Comparison of ENCODE assay signal across 8 cellular contexts in genomic region chr17:10327640-10328039, GRCh38. TPM values are rescaled to one million over a fixed set of nuclear protein-coding genes. Genes with fewer than 3 reads are reported as not detected.
A peak's percentile ranks its signal among the peaks of the same experiment; 100 is the strongest.
DNase-seq lines count a peak whose midpoint lies in the region; TF ChIP-seq lines count a peak whose summit lies in the region.

No MANE protein-coding gene starts in this region.

- H3F3A ChIP-seq in GM23248 (ENCODE audit: insufficient read depth) = no peaks in the 10 kb centered on the region

- DNase-seq in GM23248 = peak; percentile 85
- DNase-seq in NCI-H2171 treated with DMSO at 0.1 percent for 48 hours (lab: John Stamatoyannopoulos, UW) = peak; percentile 49
- peak; percentile 52 to 74 for DNase-seq in activated CD4-positive, alpha-beta T cell treated with anti-CD3 and anti-CD28 coated beads for 24 hours (ENCODE audit: low read depth in 2 of 2)
- peak; percentile 76 for DNase-seq in choroid plexus epithelial cell (ENCODE audit: low read depth)
- DNase-seq in stimulated activated CD4-positive, alpha-beta T cell treated with anti-CD3 and anti-CD28 coated beads, TNF-alpha, amount 100 ng/mL, for 1 hour (ENCODE audit: low read depth in 3 of 3, low spot score in 1 of 3) = peak in 2 of 3 donors; percentile 11 to 55
- no peak for DNase-seq in NCI-H128 (lab: John Stamatoyannopoulos, UW; ENCODE audit: unreplicated experiment)

- H3K79me2 ChIP-seq in GM23248 (ENCODE audit: insufficient read depth) = no peaks in the 10 kb centered on the region

- no peak overlapping the region for H3K4me2 ChIP-seq in GM23248 (ENCODE audit: unreplicated experiment)

- H3K9ac ChIP-seq in GM23248 = no peak overlapping the region
- H3K9ac ChIP-seq in liver (ENCODE audit: low read depth in 1 of 2, low read length in 2 of 2) = no peak overlapping the region

- H3K4me1 ChIP-seq in GM23248 (ENCODE audit: insufficient read depth) = no peaks in the 10 kb centered on the region
- H3K4me1 ChIP-seq in liver (ENCODE audit: control insufficient read depth in 4 of 4, insufficient read depth in 4 of 4, low read length in 3 of 4) = no peaks in the 10 kb centered on the region

- H3K27ac ChIP-seq in C4-2B (no peak overlapping the region), GM23248 (no peak overlapping the region), liver (ENCODE audit: low read depth in 1 of 2, low read length in 2 of 2) (no peak overlapping the region)

- H4K20me1 ChIP-seq in GM23248 (ENCODE audit: insufficient read depth) = no peaks in the 10 kb centered on the region

- no peaks in the 10 kb centered on the region for H3K9me2 ChIP-seq in GM23248 (ENCODE audit: insufficient read depth)

- H3K27me3 ChIP-seq in GM23248 (replicated peaks; ENCODE audit: insufficient read depth) (no peaks in the 10 kb centered on the region; the same call in 1 of the 2 replicates), liver (ENCODE audit: control insufficient read depth in 4 of 4, insufficient read depth in 4 of 4, low read length in 3 of 4) (no peaks in the 10 kb centered on the region)

- H2AFZ ChIP-seq in GM23248 = no peak overlapping the region

- H3K9me3 ChIP-seq in GM23248 (ENCODE audit: low read depth) (no peaks in the 10 kb centered on the region), liver (ENCODE audit: control insufficient read depth in 4 of 4, low read length in 3 of 4) (no peaks in the 10 kb centered on the region)

- 40% methylated on average over 10 of the region's 10 CpGs for WGBS in GM23248 (ENCODE audit: low coverage in 1 of 2, low lambda C conversion rate in 2 of 2, missing lambda C conversion rate in 2 of 2), 2 experiments
- WGBS in liver = 39% methylated on average over 10 of the region's 10 CpGs

- peak; percentile 80 to 86 for TF ChIP-seq RAD21 in liver (IDR thresholded peaks at IDR 0.05)

- TF ChIP-seq CTCF in C4-2B (conservative IDR thresholded peaks at IDR 0.05) = peak; percentile 93
- TF ChIP-seq CTCF in choroid plexus epithelial cell (conservative IDR thresholded peaks at IDR 0.05; ENCODE audit: low read depth, low read length) = peak; percentile 82
- peak; percentile 92 for TF ChIP-seq CTCF in liver (IDR thresholded peaks at IDR 0.05; ENCODE audit: low read depth, low read length, missing input control)

- H3K36me3 ChIP-seq in GM23248 (ENCODE audit: low read depth) = no peaks in the 10 kb centered on the region
- H3K36me3 ChIP-seq in liver (ENCODE audit: control insufficient read depth in 4 of 4, insufficient read depth in 3 of 4, low read depth in 1 of 4, low read length in 3 of 4) = no peaks in the 10 kb centered on the region

- in situ Hi-C loops in GM23248 (cut with MboI) = loop anchor here (5.0 to 10.0 kb wide), 2 partner anchors 285 to 363 kb away; no protein-coding TSS in a partner anchor

- H3K4me3 ChIP-seq in GM23248 (no peak overlapping the region), choroid plexus epithelial cell (ENCODE audit: low read depth, low read length) (no peak overlapping the region), liver (ENCODE audit: low read depth in 1 of 3, low read length in 3 of 3) (no peak overlapping the region)

TF ChIP-seq in liver, 16 proteins besides CTCF, POLR2A, EP300 and RAD21:
- TF ChIP-seq FOXA2 (IDR thresholded peaks at IDR 0.05) (no peak), MAX (IDR thresholded peaks at IDR 0.05) (no peak), HNF4G (IDR thresholded peaks at IDR 0.05) (no peak), ZBTB33 (IDR thresholded peaks at IDR 0.05) (no peak), GABPA (IDR thresholded peaks at IDR 0.05 in 1 of 2, conservative IDR thresholded peaks at IDR 0.05 in 1 of 2) (no peak), JUND (IDR thresholded peaks at IDR 0.05) (no peak), EGR1 (IDR thresholded peaks at IDR 0.05; ENCODE audit: low read depth in 2 of 2) (no peak), RXRA (IDR thresholded peaks at IDR 0.05) (no peak), FOXA1 (IDR thresholded peaks at IDR 0.05) (no peak), NR2F2 (IDR thresholded peaks at IDR 0.05) (no peak), SP1 (IDR thresholded peaks at IDR 0.05) (no peak), HNF4A (conservative IDR thresholded peaks at IDR 0.05) (no peak), YY1 (IDR thresholded peaks at IDR 0.05) (no peak), TAF1 (conservative IDR thresholded peaks at IDR 0.05) (no peak)
- TF ChIP-seq, protein P1, sequence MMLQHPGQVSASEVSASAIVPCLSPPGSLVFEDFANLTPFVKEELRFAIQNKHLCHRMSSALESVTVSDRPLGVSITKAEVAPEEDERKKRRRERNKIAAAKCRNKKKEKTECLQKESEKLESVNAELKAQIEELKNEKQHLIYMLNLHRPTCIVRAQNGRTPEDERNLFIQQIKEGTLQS (IDR thresholded peaks at IDR 0.05) = no peak
- TF ChIP-seq, protein P2, sequence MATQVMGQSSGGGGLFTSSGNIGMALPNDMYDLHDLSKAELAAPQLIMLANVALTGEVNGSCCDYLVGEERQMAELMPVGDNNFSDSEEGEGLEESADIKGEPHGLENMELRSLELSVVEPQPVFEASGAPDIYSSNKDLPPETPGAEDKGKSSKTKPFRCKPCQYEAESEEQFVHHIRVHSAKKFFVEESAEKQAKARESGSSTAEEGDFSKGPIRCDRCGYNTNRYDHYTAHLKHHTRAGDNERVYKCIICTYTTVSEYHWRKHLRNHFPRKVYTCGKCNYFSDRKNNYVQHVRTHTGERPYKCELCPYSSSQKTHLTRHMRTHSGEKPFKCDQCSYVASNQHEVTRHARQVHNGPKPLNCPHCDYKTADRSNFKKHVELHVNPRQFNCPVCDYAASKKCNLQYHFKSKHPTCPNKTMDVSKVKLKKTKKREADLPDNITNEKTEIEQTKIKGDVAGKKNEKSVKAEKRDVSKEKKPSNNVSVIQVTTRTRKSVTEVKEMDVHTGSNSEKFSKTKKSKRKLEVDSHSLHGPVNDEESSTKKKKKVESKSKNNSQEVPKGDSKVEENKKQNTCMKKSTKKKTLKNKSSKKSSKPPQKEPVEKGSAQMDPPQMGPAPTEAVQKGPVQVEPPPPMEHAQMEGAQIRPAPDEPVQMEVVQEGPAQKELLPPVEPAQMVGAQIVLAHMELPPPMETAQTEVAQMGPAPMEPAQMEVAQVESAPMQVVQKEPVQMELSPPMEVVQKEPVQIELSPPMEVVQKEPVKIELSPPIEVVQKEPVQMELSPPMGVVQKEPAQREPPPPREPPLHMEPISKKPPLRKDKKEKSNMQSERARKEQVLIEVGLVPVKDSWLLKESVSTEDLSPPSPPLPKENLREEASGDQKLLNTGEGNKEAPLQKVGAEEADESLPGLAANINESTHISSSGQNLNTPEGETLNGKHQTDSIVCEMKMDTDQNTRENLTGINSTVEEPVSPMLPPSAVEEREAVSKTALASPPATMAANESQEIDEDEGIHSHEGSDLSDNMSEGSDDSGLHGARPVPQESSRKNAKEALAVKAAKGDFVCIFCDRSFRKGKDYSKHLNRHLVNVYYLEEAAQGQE (IDR thresholded peaks at IDR 0.05) = no peak
TF ChIP-seq in liver: peak in this region for 0.

RNA-seq across cellular contexts. Expression of gene MYH13, which starts 45.2 kb away (rescaled TPM):
- total RNA-seq in GM23248 (2014; rRNA removed; shearing (Covaris generic)) = not detected in 2 replicates
- polyA plus RNA-seq in GM23248 (2016; fragmentation: Nextera tagmentation; extraction: Ambion mirVana) (0.03 TPM in 1 of 2 replicates, not detected in the other), liver (not detected)
- not detected for total RNA-seq in liver
